Comparison of ENCODE assay signal across 8 cellular contexts in genomic region chrX:37521051-37521450, GRCh38. TPM values are rescaled to one million over a fixed set of nuclear protein-coding genes. Genes with fewer than 3 reads are reported as not detected.
DNase-seq lines count a peak whose midpoint lies in the region; FAIRE-seq and TF ChIP-seq lines count a peak whose summit lies in the region.
"Not testable (repeated sequence)": the region's sequence is repeated elsewhere in the genome, so short reads cannot be mapped to it uniquely, and the experiment has no call there.
"Had no signal": no experiment of that assay in that cellular context is flagged by ENCODE, and none has a peak within 500 bp of the region (broad histone marks: within the 10 kb centered on the region; RNA-seq: fewer than 3 reads in every experiment).

No MANE protein-coding gene starts in this region.

- H3K4me3 ChIP-seq in BJ (ENCODE audit: low read depth, low read length); MG63; adipocyte (ENCODE audit: low read length): not testable (repeated sequence)

- H3K27ac Mint-ChIP-seq in chondrocyte (ENCODE audit: unreplicated experiment): peak overlapping the region; percentile 51

- H3K9me3 Mint-ChIP-seq in chondrocyte (ENCODE audit: low read depth): not testable (repeated sequence)

- TF ChIP-seq CTCF in BJ (IDR thresholded peaks at IDR 0.05; ENCODE audit: insufficient read depth, low read depth, low read length); chondrocyte (IDR thresholded peaks at IDR 0.05): not testable (repeated sequence)

- H3K36me3 Mint-ChIP-seq in chondrocyte (ENCODE audit: low read depth): not testable (repeated sequence)

- peak; percentile 0 for DNase-seq in BJ (ENCODE audit: low read depth)
- not testable (repeated sequence) for DNase-seq in GM19239 (ENCODE audit: insufficient read length, low spot score); chondrocyte (ENCODE audit: low spot score)
- peak; percentile 83 for DNase-seq in MG63
- DNase-seq in adipocyte (ENCODE audit: low read depth): peak; percentile 16
- peak; percentile 35 for DNase-seq in glomerular visceral epithelial cell (ENCODE audit: extremely low spot score)
- DNase-seq in non-pigmented ciliary epithelial cell (ENCODE audit: low read depth): peak; percentile 8

- POLR2A ChIA-PET in BJ (lab: Charles Lee): not testable (repeated sequence)

- not testable (repeated sequence) for H3K36me3 ChIP-seq in BJ (ENCODE audit: control insufficient read depth, insufficient read depth, low read length); MG63; adipocyte (ENCODE audit: control insufficient read depth, insufficient read depth, low read length, severe bottlenecking)

- H3K27me3 ChIP-seq in BJ (ENCODE audit: control insufficient read depth, insufficient read depth, low read length); MG63; adipocyte (replicated peaks; ENCODE audit: control insufficient read depth, insufficient read depth, low read length): not testable (repeated sequence)

- peak; percentile 83 for FAIRE-seq in GM19239 (lab: Jason Lieb, UNC)

- H3K4me3 Mint-ChIP-seq in chondrocyte (ENCODE audit: unreplicated experiment): not testable (repeated sequence)

- CTCF ChIA-PET in BJ (lab: Yijun Ruan, JAX): not testable (repeated sequence)

- not testable (repeated sequence) for H3K4me1 Mint-ChIP-seq in chondrocyte (ENCODE audit: low read depth)

- H3K4me1 ChIP-seq in adipocyte (ENCODE audit: control insufficient read depth, insufficient read depth, low read length): not testable (repeated sequence)

- not testable (repeated sequence) for H3K27me3 Mint-ChIP-seq in chondrocyte (ENCODE audit: low read depth)

- not testable (repeated sequence) for H3K9ac ChIP-seq in adipocyte (ENCODE audit: low read length)

- not testable (repeated sequence) for H3K9me3 ChIP-seq in MG63; adipocyte (ENCODE audit: control insufficient read depth, low read length)

RNA-seq across cellular contexts. Expression of gene LANCL3, which starts 50.4 kb away (rescaled TPM):
- not detected in 2 replicates for polyA plus RNA-seq in BJ (2011; rRNA removed)
- polyA minus RNA-seq in BJ (2011; rRNA and poly(A)+ RNA removed): not detected in 2 replicates
- 0.36 and 0.62 TPM in 2 replicates for total RNA-seq in MG63 (2014; rRNA removed; shearing (Covaris generic); ENCODE audit: low replicate concordance)
- 0.05 TPM in 1 of 3 replicates, not detected in the others for total RNA-seq in chondrocyte
- total RNA-seq: GM12878 had no signal
- polyA plus RNA-seq: GM12878 had no signal
